8 cellular contexts compared by ENCODE assay signal in genomic region chr10:110221044-110221720, GRCh38. TPM values are rescaled to one million over a fixed set of nuclear protein-coding genes. Genes with fewer than 3 reads are reported as not detected.
DNase-seq lines count a peak whose midpoint lies in the region; ATAC-seq and TF ChIP-seq lines count a peak whose summit lies in the region.

No MANE protein-coding gene starts in this region.

- H3K27ac Mint-ChIP-seq in osteocyte (ENCODE audit: unreplicated experiment): peak overlapping the region; percentile 58

- peaks cover 0 to 63% (median 0%) of the 10 kb centered on the region in 11 experiments; a peak in 7 of 22 replicates for H4K20me1 ChIP-seq in BLaER1 treated with 17β-estradiol and CSF1 and Interleukin-3, amounts not matched to agents 10 nM and 100 nM
- no peaks in the 10 kb centered on the region for H4K20me1 ChIP-seq in OCI-LY7 (ENCODE audit: insufficient read depth, low read length)

- H3K27me3 ChIP-seq in BLaER1 treated with 17β-estradiol and CSF1 and Interleukin-3, amounts not matched to agents 10 nM and 100 nM: no peaks in the 10 kb centered on the region

- H3K9me3 Mint-ChIP-seq in osteocyte (ENCODE audit: unreplicated experiment): no peaks in the 10 kb centered on the region

- no peaks in the 10 kb centered on the region for H3K36me3 ChIP-seq in BLaER1 treated with 17β-estradiol and CSF1 and Interleukin-3, amounts not matched to agents 10 nM and 100 nM
- no peaks in the 10 kb centered on the region for H3K36me3 ChIP-seq in OCI-LY7 (ENCODE audit: insufficient read depth, low read length)

- BruUV-seq in OCI-LY7 (replicated peaks; lab: Mats Ljungman, UMichigan): no TSS peak

- TF ChIP-seq CTCF in OCI-LY7 (conservative IDR thresholded peaks at IDR 0.05; ENCODE audit: low read length) (no peak), epithelial cell of esophagus (IDR thresholded peaks at IDR 0.05; ENCODE audit: insufficient read depth, low read depth, low read length, missing control alignments) (no peak), osteocyte (IDR thresholded peaks at IDR 0.05) (no peak)

- no peaks in the 10 kb centered on the region for H3K9me3 ChIP-seq in BLaER1 treated with 17β-estradiol and CSF1 and Interleukin-3, amounts not matched to agents 10 nM and 100 nM (replicated peaks in 1 of 11)
- H3K9me3 ChIP-seq in OCI-LY7 (ENCODE audit: low read length): no peaks in the 10 kb centered on the region

- peaks cover 41 to 80% (median 50%) of the 10 kb centered on the region in 10 experiments for H3K4me1 ChIP-seq in BLaER1 treated with 17β-estradiol and CSF1 and Interleukin-3, amounts not matched to agents 10 nM and 100 nM
- H3K4me1 ChIP-seq in OCI-LY7 (ENCODE audit: insufficient read depth, low read length, poor library complexity, severe bottlenecking): peaks cover 18% of the 10 kb centered on the region

- peak overlapping the region in 6 of 11 experiments; percentile 4 to 68 (median 36); a peak in 7 of 22 replicates for H3K27ac ChIP-seq in BLaER1 treated with 17β-estradiol and CSF1 and Interleukin-3, amounts not matched to agents 10 nM and 100 nM
- no peak overlapping the region for H3K27ac ChIP-seq in OCI-LY7 (ENCODE audit: low read depth, low read length, poor library complexity, severe bottlenecking)

- no peaks in the 10 kb centered on the region for H3K79me2 ChIP-seq in OCI-LY7 (ENCODE audit: insufficient read depth, low read depth, low read length)

- no peaks in the 10 kb centered on the region for H3K9me2 ChIP-seq in OCI-LY7 (ENCODE audit: insufficient read depth, low read length)

- H3K4me3 Mint-ChIP-seq in osteocyte (ENCODE audit: unreplicated experiment): peak overlapping the region; percentile 75

- peak overlapping the region in 10 of 11 experiments; percentile 2 to 78 (median 60); a peak in 18 of 22 replicates for H3K9ac ChIP-seq in BLaER1 treated with 17β-estradiol and CSF1 and Interleukin-3, amounts not matched to agents 10 nM and 100 nM

- ATAC-seq in GM21423 (IDR thresholded peaks at IDR 0.05; ENCODE audit: unreplicated experiment) (no peak), GM18867 (IDR thresholded peaks at IDR 0.05; ENCODE audit: unreplicated experiment) (no peak)

- POLR2A ChIA-PET in OCI-LY7 (lab: Charles Lee): interaction anchor here (0.7 to 7.0 kb wide), 7 partner anchors 8 to 222 kb away, joined by 3 to 53 read pairs (median 4); partner anchors contain the start of gene MXI1

- peaks cover 24% of the 10 kb centered on the region for H3K4me1 Mint-ChIP-seq in osteocyte (ENCODE audit: unreplicated experiment)

- DNase-seq in OCI-LY7 (ENCODE audit: low spot score): no peak
- DNase-seq in epithelial cell of esophagus (ENCODE audit: low read depth): no peak
- DNase-seq in osteocyte (ENCODE audit: extremely low spot score, unreplicated experiment): no peak
- DNase-seq in DMS79 (lab: John Stamatoyannopoulos, UW): no peak
- DNase-seq in NCI-H526 treated with DMSO at 0.1 percent for 48 hours (lab: John Stamatoyannopoulos, UW): no peak

- intact Hi-C loops in OCI-LY7 (cut with micrococcal nuclease; ENCODE audit: unreplicated experiment): no loop called here

- peak overlapping the region; percentile 52 to 94 (median 76) for H3K4me2 ChIP-seq in BLaER1 treated with 17β-estradiol and CSF1 and Interleukin-3, amounts not matched to agents 10 nM and 100 nM
- peak overlapping the region; percentile 52 for H3K4me2 ChIP-seq in OCI-LY7 (ENCODE audit: low read length)

- H3K4me3 ChIP-seq in BLaER1 treated with 17β-estradiol and CSF1 and Interleukin-3, amounts not matched to agents 10 nM and 100 nM: peak overlapping the region in 8 of 10 experiments; percentile 5 to 63 (median 42); a peak in 11 of 20 replicates
- H3K4me3 ChIP-seq in OCI-LY7 (ENCODE audit: low read depth, low read length, poor library complexity, severe bottlenecking) (no peak overlapping the region), epithelial cell of esophagus (ENCODE audit: low read length) (peak overlapping the region; percentile 12)

- H3K36me3 Mint-ChIP-seq in osteocyte (ENCODE audit: unreplicated experiment): no peaks in the 10 kb centered on the region

- no peaks in the 10 kb centered on the region for H3K27me3 Mint-ChIP-seq in osteocyte (ENCODE audit: unreplicated experiment)

- CTCF ChIA-PET in OCI-LY7 (lab: Charles Lee; ENCODE audit: unreplicated experiment): interaction anchor here (0.9 to 1.3 kb wide), 2 partner anchors 9 to 83 kb away, joined by 4 to 5 read pairs; no protein-coding TSS in a partner anchor

- no peak overlapping the region for H2AFZ ChIP-seq in OCI-LY7 (ENCODE audit: low read length)

RNA-seq across cellular contexts. Expression of gene MXI1, which starts 13.8 kb away (rescaled TPM):
- 8.4 and 11.7 TPM in 2 replicates for total RNA-seq in OCI-LY7 (2014; rRNA removed; shearing (Covaris generic))
- total RNA-seq in OCI-LY7 (2022): 18.1 and 22.3 TPM in 2 replicates
- total RNA-seq in osteocyte: 31.9 and 32.2 TPM in 2 replicates
